In genomic region chr5:138945421-138946240, GRCh38 we compare ENCODE assay signal across 12 cellular contexts.
A peak's percentile ranks its signal among the peaks of the same experiment; 100 is the strongest.
DNase-seq lines count a peak whose midpoint lies in the region; ATAC-seq and TF ChIP-seq lines count a peak whose summit lies in the region.
"Had no signal": no experiment of that assay in that cellular context is flagged by ENCODE, and none has a peak within 500 bp of the region (broad histone marks: within the 10 kb centered on the region; RNA-seq: fewer than 3 reads in every experiment).

No MANE protein-coding gene starts in this region.

- peak; percentile 9 for DNase-seq in D341Med (ENCODE audit: low spot score)
- DNase-seq in RWPE1 (ENCODE audit: low spot score), result no peak
- no peak for DNase-seq in endothelial cell (ENCODE audit: low spot score)
- DNase-seq in occipital lobe (lab: John Stamatoyannopoulos, UW), result peak; percentile 40
- no peak for DNase-seq in AG08395 (ENCODE audit: low spot score)
- no peak for DNase-seq in activated CD4-positive, alpha-beta memory T cell treated with anti-CD3 and anti-CD28 coated beads, Interleukin-2, amount 10 ng/mL, durations not matched to agents 7 days and 5 days
- no peak for DNase-seq in MV-4-11 (lab: John Stamatoyannopoulos, UW)
- DNase-seq: CD4-positive, alpha-beta T cell; NCI-H1092; psoas muscle; stimulated activated naive CD8-positive, alpha-beta T cell treated with anti-CD3 and anti-CD28 coated beads, Interleukin-15, amount 100 ng/mL, for 72 hours had no signal

- CTCF ChIA-PET in RWPE1 (lab: Yijun Ruan, JAX), result interaction anchor here (0.6 kb wide), 1 partner anchor 249 kb away, joined by 3 read pairs; no protein-coding TSS in a partner anchor
- CTCF ChIA-PET in activated CD4-positive, alpha-beta memory T cell treated with anti-CD3 and anti-CD28 coated beads, Interleukin-2, amount 10 ng/mL, durations not matched to agents 7 days and 5 days (lab: Charles Lee), result no interaction called here

- H3K27ac Mint-ChIP-seq in endothelial cell (ENCODE audit: unreplicated experiment), result peak overlapping the region; percentile 36
- no peak overlapping the region for H3K27ac Mint-ChIP-seq in activated CD4-positive, alpha-beta memory T cell treated with anti-CD3 and anti-CD28 coated beads, Interleukin-2, amount 10 ng/mL, durations not matched to agents 7 days and 5 days
- H3K27ac Mint-ChIP-seq: CD4-positive, alpha-beta T cell had no signal

- peaks cover 19% of the 10 kb centered on the region for H3K36me3 Mint-ChIP-seq in endothelial cell (ENCODE audit: low read depth, unreplicated experiment)
- no peaks in the 10 kb centered on the region for H3K36me3 Mint-ChIP-seq in activated CD4-positive, alpha-beta memory T cell treated with anti-CD3 and anti-CD28 coated beads, Interleukin-2, amount 10 ng/mL, durations not matched to agents 7 days and 5 days (ENCODE audit: low read depth)

- H3K9me3 Mint-ChIP-seq in endothelial cell (ENCODE audit: unreplicated experiment), result no peaks in the 10 kb centered on the region
- H3K9me3 Mint-ChIP-seq in activated CD4-positive, alpha-beta memory T cell treated with anti-CD3 and anti-CD28 coated beads, Interleukin-2, amount 10 ng/mL, durations not matched to agents 7 days and 5 days, result no peaks in the 10 kb centered on the region
- H3K9me3 Mint-ChIP-seq: CD4-positive, alpha-beta T cell had no signal

- H3K4me3 Mint-ChIP-seq in endothelial cell (ENCODE audit: unreplicated experiment), result peak overlapping the region; percentile 79
- H3K4me3 Mint-ChIP-seq in activated CD4-positive, alpha-beta memory T cell treated with anti-CD3 and anti-CD28 coated beads, Interleukin-2, amount 10 ng/mL, durations not matched to agents 7 days and 5 days, result no peak overlapping the region
- H3K4me3 Mint-ChIP-seq: CD4-positive, alpha-beta T cell; stimulated activated naive CD8-positive, alpha-beta T cell treated with anti-CD3 and anti-CD28 coated beads, Interleukin-15, amount 100 ng/mL, for 72 hours had no signal

- ATAC-seq in GM19463 (IDR thresholded peaks at IDR 0.05; ENCODE audit: unreplicated experiment), result no peak
- ATAC-seq: stimulated activated naive CD8-positive, alpha-beta T cell treated with anti-CD3 and anti-CD28 coated beads, Interleukin-15, amount 100 ng/mL, for 72 hours had no signal

- TF ChIP-seq CTCF in RWPE1 (conservative IDR thresholded peaks at IDR 0.05; ENCODE audit: low read depth) (no peak), endothelial cell (IDR thresholded peaks at IDR 0.05; ENCODE audit: unreplicated experiment) (no peak)

- peak overlapping the region; percentile 7 for H3K27ac ChIP-seq in RWPE1
- H3K27ac ChIP-seq: psoas muscle had no signal

- H3K4me1 Mint-ChIP-seq in endothelial cell (ENCODE audit: unreplicated experiment), result peaks cover 35% of the 10 kb centered on the region
- peaks cover under 1% of the 10 kb centered on the region for H3K4me1 Mint-ChIP-seq in activated CD4-positive, alpha-beta memory T cell treated with anti-CD3 and anti-CD28 coated beads, Interleukin-2, amount 10 ng/mL, durations not matched to agents 7 days and 5 days

- H3K27me3 Mint-ChIP-seq in endothelial cell (ENCODE audit: unreplicated experiment), result peaks cover 25% of the 10 kb centered on the region
- no peaks in the 10 kb centered on the region for H3K27me3 Mint-ChIP-seq in activated CD4-positive, alpha-beta memory T cell treated with anti-CD3 and anti-CD28 coated beads, Interleukin-2, amount 10 ng/mL, durations not matched to agents 7 days and 5 days
- H3K27me3 Mint-ChIP-seq: CD4-positive, alpha-beta T cell; stimulated activated naive CD8-positive, alpha-beta T cell treated with anti-CD3 and anti-CD28 coated beads, Interleukin-15, amount 100 ng/mL, for 72 hours had no signal

- POLR2A ChIA-PET in RWPE1 (lab: Yijun Ruan, JAX; ENCODE audit: low non-redundant PET), result interaction anchor here (0.6 kb wide), 1 partner anchor 192 kb away, joined by 3 read pairs; the partner anchor contains the start of gene CTNNA1
- POLR2A ChIA-PET in activated CD4-positive, alpha-beta memory T cell treated with anti-CD3 and anti-CD28 coated beads, Interleukin-2, amount 10 ng/mL, durations not matched to agents 7 days and 5 days (lab: Charles Lee), result no interaction called here

Comparison
In these comparisons a context has a peak if more than half of its experiments do, and no peak if none do; other contexts are left out.
1. DNase-seq: peak in D341Med (single experiment) and occipital lobe (single experiment); none in RWPE1 (single experiment), endothelial cell (single experiment), AG08395 (single experiment), activated CD4-positive, alpha-beta memory T cell treated with anti-CD3 and anti-CD28 coated beads, Interleukin-2, amount 10 ng/mL, durations not matched to agents 7 days and 5 days (single experiment) and MV-4-11 (single experiment).